In the genomic region with DNA sequence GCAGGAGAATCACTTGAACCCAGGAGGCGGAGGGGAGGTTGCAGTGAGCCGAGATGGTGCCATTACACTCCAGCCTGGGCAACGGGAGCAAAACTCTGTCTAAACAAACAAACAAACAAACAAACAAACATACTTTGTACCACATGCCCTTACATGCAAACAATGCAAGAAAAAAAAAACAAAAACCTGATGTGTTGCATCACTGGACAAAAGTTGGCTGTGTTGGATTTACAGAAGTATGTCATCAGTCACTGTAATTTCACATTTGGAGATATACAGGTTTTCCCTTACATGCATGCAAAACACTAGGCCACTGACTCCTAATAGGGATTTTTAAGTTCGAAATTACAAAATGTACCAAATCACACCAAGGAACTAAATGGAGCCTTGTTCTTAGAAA, we compare ENCODE assay signal across 16 cellular contexts.
A peak's percentile ranks its signal among the peaks of the same experiment; 100 is the strongest.
DNase-seq lines count a peak whose midpoint lies in the region; ATAC-seq and TF ChIP-seq lines count a peak whose summit lies in the region.
"Had no signal": no experiment of that assay in that cellular context is flagged by ENCODE, and none has a peak within 500 bp of the region (broad histone marks: within the 10 kb centered on the region; RNA-seq: fewer than 3 reads in every experiment).

No MANE protein-coding gene starts in this region.

- DNase-seq in T-helper 17 cell (no peak), dedifferentiated amniotic fluid mesenchymal stem cell (ENCODE audit: extremely low spot score) (peak; percentile 60), fibroblast of the aortic adventitia (ENCODE audit: low read depth) (peak; percentile 43), dorsolateral prefrontal cortex (no peak), sigmoid colon (no peak), NCI-H1930 (lab: John Stamatoyannopoulos, UW) (no peak)
- DNase-seq in activated CD4-positive, alpha-beta T cell treated with anti-CD3 and anti-CD28 coated beads, Interleukin-2, amount 50 U/mL, for 1 hour: no peak
- DNase-seq: GDM1, NCI-H1105, NCI-H1694, OCI-M1, Right ventricle myocardium superior had no signal

- H3K9me3 ChIP-seq in HEK293 (ENCODE audit: control insufficient read depth, insufficient read depth, low read depth, low read length) (no peaks in the 10 kb centered on the region), T-helper 17 cell (ENCODE audit: control insufficient read depth, low read length, poor library complexity, severe bottlenecking) (no peaks in the 10 kb centered on the region), sigmoid colon (no peaks in the 10 kb centered on the region)
- H3K9me3 ChIP-seq: HAP-1 had no signal

- CTCF ChIA-PET in HEK293 (lab: Yijun Ruan, JAX): interaction anchor here (1.3 kb wide), 1 partner anchor 11 kb away, joined by 5 read pairs; no protein-coding TSS in a partner anchor

- no peak for TF ChIP-seq CTCF in HEK293 (tag by site-specific recombination; IDR thresholded peaks at IDR 0.05)
- TF ChIP-seq CTCF in fibroblast of the aortic adventitia (IDR thresholded peaks at IDR 0.05; ENCODE audit: insufficient read depth, low read length): no peak
- no peak for TF ChIP-seq CTCF in dorsolateral prefrontal cortex (IDR thresholded peaks at IDR 0.05 in 54 of 56, conservative IDR thresholded peaks at IDR 0.05 in 2 of 56; ENCODE audit: low read depth in 1 of 56, partially characterized antibody in 56 of 56)
- TF ChIP-seq CTCF in sigmoid colon (IDR thresholded peaks at IDR 0.05): no peak

- H3K27me3 ChIP-seq in dorsolateral prefrontal cortex (no peaks in the 10 kb centered on the region), sigmoid colon (no peaks in the 10 kb centered on the region)

- H3K4me3 ChIP-seq in HEK293 (ENCODE audit: low read depth, low read length): no peak overlapping the region
- H3K4me3 ChIP-seq in fibroblast of the aortic adventitia (ENCODE audit: low read depth, low read length): no peak overlapping the region
- no peak overlapping the region for H3K4me3 ChIP-seq in dorsolateral prefrontal cortex
- H3K4me3 ChIP-seq in sigmoid colon: no peak overlapping the region
- H3K4me3 ChIP-seq: HAP-1 had no signal

- no peaks in the 10 kb centered on the region for H3K36me3 Mint-ChIP-seq in T-helper 17 cell (ENCODE audit: low read depth)

- WGBS in sigmoid colon, 2 donors: 93 to 95% methylated on average over 4 of the region's 4 CpGs

- H3K27ac Mint-ChIP-seq in T-helper 17 cell: peak overlapping the region; percentile 39

- no peak for ATAC-seq in T-helper 17 cell
- ATAC-seq: SK-N-SH treated with all-trans-retinoic acid at 6 μM for 48 hours had no signal

- POLR2A ChIA-PET in HEK293 (lab: Yijun Ruan, JAX): no interaction called here

- no peak for TF ChIP-seq EP300 in sigmoid colon (IDR thresholded peaks at IDR 0.05)

- H3K36me3 ChIP-seq in HEK293 (ENCODE audit: control insufficient read depth in 2 of 2, insufficient read depth in 1 of 2, low read length in 2 of 2): no peaks in the 10 kb centered on the region
- H3K36me3 ChIP-seq in sigmoid colon: no peaks in the 10 kb centered on the region
- H3K36me3 ChIP-seq: HAP-1 had no signal

- TF ChIP-seq POLR2A in sigmoid colon (IDR thresholded peaks at IDR 0.05): no peak

- intact Hi-C loops in dorsolateral prefrontal cortex (cut with DNase I) (no loop called here), sigmoid colon (cut with DNase I) (no loop called here)

- H3K27me3 Mint-ChIP-seq in T-helper 17 cell: no peaks in the 10 kb centered on the region

- peaks cover 19% of the 10 kb centered on the region for H3K4me1 Mint-ChIP-seq in T-helper 17 cell

- H3K4me1 ChIP-seq in HEK293 (ENCODE audit: control insufficient read depth, insufficient read depth, low read length): peaks cover 14% of the 10 kb centered on the region
- H3K4me1 ChIP-seq in sigmoid colon: peaks cover 0 to 29% (median 10%) of the 10 kb centered on the region in 4 donors

- no peak overlapping the region for H3K4me3 Mint-ChIP-seq in T-helper 17 cell
- H3K4me3 Mint-ChIP-seq: CD14-positive monocyte had no signal

- no peak overlapping the region for H3K27ac ChIP-seq in HEK293 (ENCODE audit: extremely low read depth, low read depth, low read length)
- peak overlapping the region in 19 of 59 donors; percentile 1 to 76 (median 38) for H3K27ac ChIP-seq in dorsolateral prefrontal cortex
- no peak overlapping the region for H3K27ac ChIP-seq in sigmoid colon

TF ChIP-seq in HEK293, 187 proteins besides CTCF, POLR2A, EP300 and RAD21:
- TF ChIP-seq KLF1 (tag by site-specific recombination; IDR thresholded peaks at IDR 0.05) (no peak), ZBTB21 (tag by site-specific recombination; IDR thresholded peaks at IDR 0.05) (0 out of 2 replicates have a peak, but pooled peaks have one; percentile 12), ZNF529 (tag by site-specific recombination; IDR thresholded peaks at IDR 0.05; ENCODE audit: insufficient replicate concordance) (no peak), ZNF600 (tag by site-specific recombination; IDR thresholded peaks at IDR 0.05) (peak; percentile 77; the same call in 1 of the 2 replicates), ZNF157 (tag by site-specific recombination; IDR thresholded peaks at IDR 0.05) (no peak), ZNF664 (tag by site-specific recombination; IDR thresholded peaks at IDR 0.05) (no peak), GLIS2 (tag by site-specific recombination; IDR thresholded peaks at IDR 0.05) (no peak), ZNF629 (tag by site-specific recombination; IDR thresholded peaks at IDR 0.05) (no peak), HOXC10 (CRISPR knock-in tag; IDR thresholded peaks at IDR 0.05) (no peak), ZNF121 (tag by site-specific recombination; IDR thresholded peaks at IDR 0.05) (no peak), ZNF792 (tag by site-specific recombination; IDR thresholded peaks at IDR 0.05) (no peak), ZNF280C (tag by site-specific recombination; IDR thresholded peaks at IDR 0.05) (no peak), ZNF433 (tag by site-specific recombination; IDR thresholded peaks at IDR 0.05; ENCODE audit: low read depth) (no peak), ZNF654 (tag by site-specific recombination; IDR thresholded peaks at IDR 0.05; ENCODE audit: low read depth) (no peak), ZFP37 (tag by site-specific recombination; IDR thresholded peaks at IDR 0.05) (no peak)
- TF ChIP-seq, protein P1, sequence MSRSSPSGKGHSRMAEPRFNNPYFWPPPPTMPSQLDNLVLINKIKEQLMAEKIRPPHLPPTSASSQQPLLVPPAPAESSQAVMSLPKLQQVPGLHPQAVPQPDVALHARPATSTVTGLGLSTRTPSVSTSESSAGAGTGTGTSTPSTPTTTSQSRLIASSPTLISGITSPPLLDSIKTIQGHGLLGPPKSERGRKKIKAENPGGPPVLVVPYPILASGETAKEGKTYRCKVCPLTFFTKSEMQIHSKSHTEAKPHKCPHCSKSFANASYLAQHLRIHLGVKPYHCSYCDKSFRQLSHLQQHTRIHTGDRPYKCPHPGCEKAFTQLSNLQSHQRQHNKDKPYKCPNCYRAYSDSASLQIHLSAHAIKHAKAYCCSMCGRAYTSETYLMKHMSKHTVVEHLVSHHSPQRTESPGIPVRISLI (tag by site-specific recombination; IDR thresholded peaks at IDR 0.05): 0 out of 2 replicates have a peak, but pooled peaks have one; percentile 25
- TF ChIP-seq, protein P2, sequence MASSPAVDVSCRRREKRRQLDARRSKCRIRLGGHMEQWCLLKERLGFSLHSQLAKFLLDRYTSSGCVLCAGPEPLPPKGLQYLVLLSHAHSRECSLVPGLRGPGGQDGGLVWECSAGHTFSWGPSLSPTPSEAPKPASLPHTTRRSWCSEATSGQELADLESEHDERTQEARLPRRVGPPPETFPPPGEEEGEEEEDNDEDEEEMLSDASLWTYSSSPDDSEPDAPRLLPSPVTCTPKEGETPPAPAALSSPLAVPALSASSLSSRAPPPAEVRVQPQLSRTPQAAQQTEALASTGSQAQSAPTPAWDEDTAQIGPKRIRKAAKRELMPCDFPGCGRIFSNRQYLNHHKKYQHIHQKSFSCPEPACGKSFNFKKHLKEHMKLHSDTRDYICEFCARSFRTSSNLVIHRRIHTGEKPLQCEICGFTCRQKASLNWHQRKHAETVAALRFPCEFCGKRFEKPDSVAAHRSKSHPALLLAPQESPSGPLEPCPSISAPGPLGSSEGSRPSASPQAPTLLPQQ (tag by site-specific recombination; IDR thresholded peaks at IDR 0.05): peak; percentile 26; the same call in 1 of the 2 replicates
- TF ChIP-seq, protein P3, sequence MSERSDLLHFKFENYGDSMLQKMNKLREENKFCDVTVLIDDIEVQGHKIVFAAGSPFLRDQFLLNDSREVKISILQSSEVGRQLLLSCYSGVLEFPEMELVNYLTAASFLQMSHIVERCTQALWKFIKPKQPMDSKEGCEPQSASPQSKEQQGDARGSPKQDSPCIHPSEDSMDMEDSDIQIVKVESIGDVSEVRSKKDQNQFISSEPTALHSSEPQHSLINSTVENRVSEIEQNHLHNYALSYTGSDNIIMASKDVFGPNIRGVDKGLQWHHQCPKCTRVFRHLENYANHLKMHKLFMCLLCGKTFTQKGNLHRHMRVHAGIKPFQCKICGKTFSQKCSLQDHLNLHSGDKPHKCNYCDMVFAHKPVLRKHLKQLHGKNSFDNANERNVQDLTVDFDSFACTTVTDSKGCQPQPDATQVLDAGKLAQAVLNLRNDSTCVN (tag by site-specific recombination; optimal IDR thresholded peaks at IDR 0.05): no peak
TF ChIP-seq in HEK293: peak in this region for 4.

Comparison
In these comparisons a context has a peak if more than half of its experiments do, and no peak if none do; other contexts are left out.
1. DNase-seq: peak in dedifferentiated amniotic fluid mesenchymal stem cell (single experiment) and fibroblast of the aortic adventitia (single experiment); none in T-helper 17 cell (0 of 3), dorsolateral prefrontal cortex (0 of 10), sigmoid colon (single experiment), activated CD4-positive, alpha-beta T cell treated with anti-CD3 and anti-CD28 coated beads, Interleukin-2, amount 50 U/mL, for 1 hour (single experiment) and NCI-H1930 (0 of 2).